Comparison of ENCODE assay signal across 8 cellular contexts in genomic region chr6:16723833-16724232, GRCh38. TPM values are rescaled to one million over a fixed set of nuclear protein-coding genes. Genes with fewer than 3 reads are reported as not detected.
DNase-seq lines count a peak whose midpoint lies in the region; ATAC-seq lines count a peak whose summit lies in the region.

No MANE protein-coding gene starts in this region.

- CTCF ChIA-PET in activated CD4-positive, alpha-beta memory T cell treated with anti-CD3 and anti-CD28 coated beads for 36 hours (lab: Charles Lee) = interaction anchor here (1.1 kb wide), 1 partner anchor 11 kb away, joined by 3 read pairs; no protein-coding TSS in a partner anchor

- H3K27me3 Mint-ChIP-seq in dendritic cell treated with granulocyte-macrophage colony-stimulating factor and Interleukin-4, amounts not matched to agents 40 ng/mL and 50 ng/mL, for 4 days = no peaks in the 10 kb centered on the region
- H3K27me3 Mint-ChIP-seq in naive thymus-derived CD8-positive, alpha-beta T cell = no peaks in the 10 kb centered on the region
- no peaks in the 10 kb centered on the region for H3K27me3 Mint-ChIP-seq in activated CD4-positive, alpha-beta memory T cell treated with anti-CD3 and anti-CD28 coated beads for 36 hours

- H3K36me3 Mint-ChIP-seq in dendritic cell treated with granulocyte-macrophage colony-stimulating factor and Interleukin-4, amounts not matched to agents 40 ng/mL and 50 ng/mL, for 4 days (ENCODE audit: low read depth) = peaks cover 11% of the 10 kb centered on the region
- H3K36me3 Mint-ChIP-seq in naive thymus-derived CD8-positive, alpha-beta T cell = peaks cover 0 to 6% (median 0%) of the 10 kb centered on the region in 3 donors
- peaks cover 2% of the 10 kb centered on the region for H3K36me3 Mint-ChIP-seq in activated CD4-positive, alpha-beta memory T cell treated with anti-CD3 and anti-CD28 coated beads for 36 hours

- POLR2A ChIA-PET in naive thymus-derived CD8-positive, alpha-beta T cell (lab: Charles Lee) = no interaction called here
- POLR2A ChIA-PET in activated CD4-positive, alpha-beta memory T cell treated with anti-CD3 and anti-CD28 coated beads for 36 hours (lab: Charles Lee) = interaction anchor here (0.9 kb wide), 1 partner anchor 25 kb away, joined by 3 read pairs; no protein-coding TSS in a partner anchor

- DNase-seq in CD1c-positive myeloid dendritic cell (ENCODE audit: extremely low spot score) (peak; percentile 89), LoVo (ENCODE audit: low spot score) (peak; percentile 43), mesenteric fat pad (ENCODE audit: low spot score) (no peak)
- DNase-seq in naive thymus-derived CD8-positive, alpha-beta T cell = peak in 1 of 10 donors; percentile 21
- no peak for DNase-seq in activated CD4-positive, alpha-beta memory T cell treated with anti-CD3 and anti-CD28 coated beads for 36 hours
- no peak for DNase-seq in activated CD8-positive, alpha-beta memory T cell treated with anti-CD3 and anti-CD28 coated beads for 24 hours

- H3K9me3 Mint-ChIP-seq in dendritic cell treated with granulocyte-macrophage colony-stimulating factor and Interleukin-4, amounts not matched to agents 40 ng/mL and 50 ng/mL, for 4 days = no peaks in the 10 kb centered on the region
- H3K9me3 Mint-ChIP-seq in naive thymus-derived CD8-positive, alpha-beta T cell = no peaks in the 10 kb centered on the region
- no peaks in the 10 kb centered on the region for H3K9me3 Mint-ChIP-seq in activated CD4-positive, alpha-beta memory T cell treated with anti-CD3 and anti-CD28 coated beads for 36 hours

- intact Hi-C loops in dendritic cell treated with granulocyte-macrophage colony-stimulating factor and Interleukin-4, amounts not matched to agents 40 ng/mL and 50 ng/mL, for 4 days (cut with micrococcal nuclease) = loop anchor here (2.0 kb wide), 1 partner anchor 53 kb away; no protein-coding TSS in a partner anchor
- intact Hi-C loops in activated CD4-positive, alpha-beta memory T cell treated with anti-CD3 and anti-CD28 coated beads for 36 hours (cut with micrococcal nuclease) = loop anchor here (1.0 kb wide), 1 partner anchor 11 kb away; no protein-coding TSS in a partner anchor

- H3K4me3 Mint-ChIP-seq in dendritic cell treated with granulocyte-macrophage colony-stimulating factor and Interleukin-4, amounts not matched to agents 40 ng/mL and 50 ng/mL, for 4 days = peak overlapping the region; percentile 37
- no peak overlapping the region for H3K4me3 Mint-ChIP-seq in naive thymus-derived CD8-positive, alpha-beta T cell
- no peak overlapping the region for H3K4me3 Mint-ChIP-seq in activated CD4-positive, alpha-beta memory T cell treated with anti-CD3 and anti-CD28 coated beads for 36 hours

- H3K4me1 Mint-ChIP-seq in dendritic cell treated with granulocyte-macrophage colony-stimulating factor and Interleukin-4, amounts not matched to agents 40 ng/mL and 50 ng/mL, for 4 days (ENCODE audit: low read depth) = peaks cover 71% of the 10 kb centered on the region
- peaks cover 15 to 35% (median 22%) of the 10 kb centered on the region in 4 donors for H3K4me1 Mint-ChIP-seq in naive thymus-derived CD8-positive, alpha-beta T cell
- peaks cover 59% of the 10 kb centered on the region for H3K4me1 Mint-ChIP-seq in activated CD4-positive, alpha-beta memory T cell treated with anti-CD3 and anti-CD28 coated beads for 36 hours (ENCODE audit: low read depth)

- H3K27ac Mint-ChIP-seq in dendritic cell treated with granulocyte-macrophage colony-stimulating factor and Interleukin-4, amounts not matched to agents 40 ng/mL and 50 ng/mL, for 4 days = peak overlapping the region; percentile 81
- H3K27ac Mint-ChIP-seq in naive thymus-derived CD8-positive, alpha-beta T cell = peak overlapping the region in 4 of 10 donors; percentile 26 to 53 (median 43)
- H3K27ac Mint-ChIP-seq in activated CD4-positive, alpha-beta memory T cell treated with anti-CD3 and anti-CD28 coated beads for 36 hours = no peak overlapping the region

- peak; percentile 37 to 51 for ATAC-seq in naive thymus-derived CD8-positive, alpha-beta T cell
- ATAC-seq in GM19397 (IDR thresholded peaks at IDR 0.05; ENCODE audit: unreplicated experiment) = no peak

RNA-seq across cellular contexts. Expression of gene ATXN1, which starts 37.4 kb away (rescaled TPM):
- 10 to 100 TPM; 39.8 to 42.3 TPM for total RNA-seq in naive thymus-derived CD8-positive, alpha-beta T cell
- polyA plus RNA-seq in naive thymus-derived CD8-positive, alpha-beta T cell = 1 to 10 TPM; 2.7 to 8.2 (median 4.0) TPM
- total RNA-seq in activated CD4-positive, alpha-beta memory T cell treated with anti-CD3 and anti-CD28 coated beads for 36 hours = 10 to 100 TPM; 34.1 to 36.7 TPM
- total RNA-seq in mesenteric fat pad = 36.0 TPM

Comparison
In these comparisons a context has a peak if more than half of its experiments do, and no peak if none do; other contexts are left out.
1. DNase-seq: peak in CD1c-positive myeloid dendritic cell (single experiment) and LoVo (single experiment); none in activated CD4-positive, alpha-beta memory T cell treated with anti-CD3 and anti-CD28 coated beads for 36 hours (single experiment), activated CD8-positive, alpha-beta memory T cell treated with anti-CD3 and anti-CD28 coated beads for 24 hours (single experiment) and mesenteric fat pad (single experiment).